8 cellular contexts compared by ENCODE assay signal in genomic region chr15:101126618-101127502, GRCh38.
DNase-seq lines count a peak whose midpoint lies in the region; ATAC-seq, FAIRE-seq and TF ChIP-seq lines count a peak whose summit lies in the region.

No MANE protein-coding gene starts in this region.

- CTCF ChIA-PET in T-cell (lab: Charles Lee): interaction anchor here in 1 of 2 donors (0.7 to 0.8 kb wide), 2 partner anchors 61 to 118 kb away, joined by 3 read pairs; no protein-coding TSS in a partner anchor

- 0 out of 2 replicates have a peak, but pooled peaks cover 3% of the 10 kb centered on the region for H3K9me3 ChIP-seq in BLaER1
- H3K9me3 ChIP-seq in gastrocnemius medialis: no peaks in the 10 kb centered on the region

- POLR2A ChIA-PET in T-cell (lab: Charles Lee): no interaction called here

- no peaks in the 10 kb centered on the region for H4K20me1 ChIP-seq in BLaER1

- H3K9ac ChIP-seq in BLaER1: peak overlapping the region; percentile 78

- H3K36me3 Mint-ChIP-seq in T-cell: no peaks in the 10 kb centered on the region

- no peaks in the 10 kb centered on the region for H3K27me3 ChIP-seq in BLaER1
- H3K27me3 ChIP-seq in gastrocnemius medialis: no peaks in the 10 kb centered on the region

- TF ChIP-seq CTCF in gastrocnemius medialis (IDR thresholded peaks at IDR 0.05 in 4 of 5, conservative IDR thresholded peaks at IDR 0.05 in 1 of 5): no peak

- intact Hi-C loops in gastrocnemius medialis (cut with DNase I; ENCODE audit: low total_unique reads): loop anchor here (10.0 kb wide), 1 partner anchor 128 kb away; the partner anchor contains the start of gene CHSY1

- H3K4me1 ChIP-seq in BLaER1 (peaks cover 86% of the 10 kb centered on the region), gastrocnemius medialis (peaks cover 5 to 7% of the 10 kb centered on the region in 2 donors)

- in situ Hi-C loops in gastrocnemius medialis (cut with MboI; ENCODE audit: low sequenced_read_pairs in 4 of 4): no loop called here

- H3K4me2 ChIP-seq in BLaER1: peak overlapping the region; percentile 89

- no peak for DNase-seq in GM19239 (ENCODE audit: insufficient read length, low spot score)
- DNase-seq in T-cell: peak in 2 of 34 experiments; percentile 13 to 15
- peak; percentile 69 for DNase-seq in fibroblast of gingiva (ENCODE audit: low read depth)
- DNase-seq in gastrocnemius medialis: no peak
- no peak for DNase-seq in GDM1 (lab: John Stamatoyannopoulos, UW)
- no peak for DNase-seq in C1 segment of cervical spinal cord (lab: John Stamatoyannopoulos, UW)

- H3K4me3 Mint-ChIP-seq in T-cell: peak overlapping the region; percentile 41 to 80 (median 56)

- H3K27ac ChIP-seq in BLaER1 (peak overlapping the region; percentile 90), gastrocnemius medialis (peak overlapping the region; percentile 59 to 67 (median 62))

- TF ChIP-seq POLR2A in gastrocnemius medialis (IDR thresholded peaks at IDR 0.05): no peak

- ATAC-seq in HG03175 (IDR thresholded peaks at IDR 0.05; ENCODE audit: unreplicated experiment) (peak; percentile 41), T-cell (replicated peaks in 1 of 4) (peak; percentile 44 to 69 (median 46)), gastrocnemius medialis (no peak)

- no peaks in the 10 kb centered on the region for H3K36me3 ChIP-seq in BLaER1
- no peaks in the 10 kb centered on the region for H3K36me3 ChIP-seq in gastrocnemius medialis

- peaks cover 0 to 3% (median 0%) of the 10 kb centered on the region in 3 donors for H3K9me3 Mint-ChIP-seq in T-cell

- H3K27me3 Mint-ChIP-seq in T-cell: no peaks in the 10 kb centered on the region

- H3K4me3 ChIP-seq in BLaER1: peak overlapping the region; percentile 30
- H3K4me3 ChIP-seq in gastrocnemius medialis: no peak overlapping the region

- peak; percentile 39 for FAIRE-seq in GM19239 (lab: Jason Lieb, UNC)

- peaks cover 52 to 64% (median 54%) of the 10 kb centered on the region in 3 donors for H3K4me1 Mint-ChIP-seq in T-cell

- H3K27ac Mint-ChIP-seq in T-cell: peak overlapping the region; percentile 97 to 99

Comparison
In these comparisons a context has a peak if more than half of its experiments do, and no peak if none do; other contexts are left out.
1. ATAC-seq: peak in HG03175 (single experiment) and T-cell (4 of 4); none in gastrocnemius medialis (0 of 2).